21 cellular contexts compared by ENCODE assay signal in genomic region chr18:23927821-23928746, GRCh38.
DNase-seq lines count a peak whose midpoint lies in the region; ATAC-seq and TF ChIP-seq lines count a peak whose summit lies in the region.
"Had no signal": no experiment of that assay in that cellular context is flagged by ENCODE, and none has a peak within 500 bp of the region (broad histone marks: within the 10 kb centered on the region; RNA-seq: fewer than 3 reads in every experiment).

No MANE protein-coding gene starts in this region.

- no peak for DNase-seq in activated naive CD4-positive, alpha-beta T cell treated with anti-CD3 and anti-CD28 coated beads, Interleukin-2, amount 10 ng/mL, durations not matched to agents 7 days and 5 days
- DNase-seq in activated naive CD4-positive, alpha-beta T cell treated with anti-CD3 and anti-CD28 coated beads, Interleukin-2, amount 50 U/mL, for 16 hours = no peak
- DNase-seq in NCI-H146 treated with DMSO at 0.1 percent for 48 hours (lab: John Stamatoyannopoulos, UW; ENCODE audit: unreplicated experiment) (peak; percentile 77), WTC11 (ENCODE audit: low spot score) (no peak), sigmoid colon (no peak), EL (no peak), HEK293T (ENCODE audit: extremely low spot score) (no peak)
- DNase-seq: ACHN; activated CD4-positive, CD25-positive, alpha-beta regulatory T cell treated with anti-CD3 and anti-CD28 coated beads, Interleukin-2, amount 50 U/mL, for 72 hours; adrenal gland; C1 segment of cervical spinal cord; DMS153; endodermal cell; Karpas-422; lower lobe of right lung; NCI-H2029 treated with DMSO at 0.1 percent for 48 hours; NCI-H510A; psoas muscle had no signal

- peaks cover 50% of the 10 kb centered on the region for H3K4me1 Mint-ChIP-seq in activated naive CD4-positive, alpha-beta T cell treated with anti-CD3 and anti-CD28 coated beads, Interleukin-2, amount 10 ng/mL, durations not matched to agents 7 days and 5 days
- peaks cover 8% of the 10 kb centered on the region for H3K4me1 Mint-ChIP-seq in WTC11

- 73 to 78% methylated on average over 13 of the region's 13 CpGs for WGBS in sigmoid colon, 2 donors

- peaks cover 9% of the 10 kb centered on the region for H3K36me3 Mint-ChIP-seq in activated naive CD4-positive, alpha-beta T cell treated with anti-CD3 and anti-CD28 coated beads, Interleukin-2, amount 10 ng/mL, durations not matched to agents 7 days and 5 days
- H3K36me3 Mint-ChIP-seq in WTC11 = no peaks in the 10 kb centered on the region
- H3K36me3 Mint-ChIP-seq: stimulated activated memory B cell treated with anti-CD40 and anti-IgM and Interleukin-4, amounts not matched to agents 10 μg/mL and 1 μg/mL and 100 μg/mL, for 72 hours had no signal

- H3K4me3 Mint-ChIP-seq in activated naive CD4-positive, alpha-beta T cell treated with anti-CD3 and anti-CD28 coated beads, Interleukin-2, amount 10 ng/mL, durations not matched to agents 7 days and 5 days = no peak overlapping the region
- no peak overlapping the region for H3K4me3 Mint-ChIP-seq in WTC11
- H3K4me3 Mint-ChIP-seq: endodermal cell; stimulated activated memory B cell treated with anti-CD40 and anti-IgM and Interleukin-4, amounts not matched to agents 10 μg/mL and 1 μg/mL and 100 μg/mL, for 72 hours had no signal

- H3K4me3 ChIP-seq in sigmoid colon = peak overlapping the region in 3 of 4 donors; percentile 5 to 15 (median 7)
- H3K4me3 ChIP-seq: adrenal gland, coronary artery, lower lobe of right lung, psoas muscle had no signal

- TF ChIP-seq POLR2A in sigmoid colon (IDR thresholded peaks at IDR 0.05) = no peak

- intact Hi-C loops in sigmoid colon (cut with DNase I) = no loop called here

- H3K27ac Mint-ChIP-seq in activated naive CD4-positive, alpha-beta T cell treated with anti-CD3 and anti-CD28 coated beads, Interleukin-2, amount 10 ng/mL, durations not matched to agents 7 days and 5 days = peak overlapping the region; percentile 94
- H3K27ac Mint-ChIP-seq in WTC11 = peak overlapping the region; percentile 8; the same call in 1 of the 2 replicates
- H3K27ac Mint-ChIP-seq: endodermal cell; stimulated activated memory B cell treated with anti-CD40 and anti-IgM and Interleukin-4, amounts not matched to agents 10 μg/mL and 1 μg/mL and 100 μg/mL, for 72 hours had no signal

- POLR2A ChIA-PET in WTC11 (lab: Charles Lee) (no interaction called here), HEK293T (lab: Yijun Ruan, JAX) (interaction anchor here (0.6 kb wide), 1 partner anchor 10 kb away, joined by 3 read pairs; no protein-coding TSS in a partner anchor)

- H3K36me3 ChIP-seq in sigmoid colon = no peaks in the 10 kb centered on the region
- H3K36me3 ChIP-seq: adrenal gland had no signal

- CTCF ChIA-PET in activated naive CD4-positive, alpha-beta T cell treated with anti-CD3 and anti-CD28 coated beads, Interleukin-2, amount 10 ng/mL, durations not matched to agents 7 days and 5 days (lab: Charles Lee) = interaction anchor here (0.9 to 3.7 kb wide), 3 partner anchors 10 to 187 kb away, joined by 3 to 20 read pairs (median 3); no protein-coding TSS in a partner anchor
- CTCF ChIA-PET in WTC11 (lab: Charles Lee) = interaction anchor here (3.0 kb wide), 1 partner anchor 10 kb away, joined by 16 read pairs; no protein-coding TSS in a partner anchor
- CTCF ChIA-PET in HEK293T (lab: Yijun Ruan, JAX) = interaction anchor here (0.5 to 3.3 kb wide), 2 partner anchors 10 to 338 kb away, joined by 3 to 21 read pairs; no protein-coding TSS in a partner anchor

- TF ChIP-seq EP300 in sigmoid colon (IDR thresholded peaks at IDR 0.05) = no peak

- ATAC-seq in WTC11 (no peak), GM19397 (IDR thresholded peaks at IDR 0.05; ENCODE audit: unreplicated experiment) (no peak)
- ATAC-seq: lower lobe of right lung; psoas muscle; stimulated activated memory B cell treated with anti-CD40 and anti-IgM and Interleukin-4, amounts not matched to agents 10 μg/mL and 1 μg/mL and 100 μg/mL, for 72 hours had no signal

- H3K27ac ChIP-seq in sigmoid colon = peak overlapping the region in 3 of 4 donors; percentile 5 to 29 (median 19)
- H3K27ac ChIP-seq: adrenal gland, coronary artery, lower lobe of right lung, psoas muscle had no signal

- no peaks in the 10 kb centered on the region for H3K27me3 ChIP-seq in sigmoid colon
- H3K27me3 ChIP-seq: adrenal gland had no signal

- H3K9me3 ChIP-seq in sigmoid colon = no peaks in the 10 kb centered on the region
- H3K9me3 ChIP-seq: adrenal gland, lower lobe of right lung, psoas muscle had no signal

- TF ChIP-seq CTCF in WTC11 (IDR thresholded peaks at IDR 0.05) (no peak), sigmoid colon (IDR thresholded peaks at IDR 0.05) (no peak)

- H3K9me3 Mint-ChIP-seq in activated naive CD4-positive, alpha-beta T cell treated with anti-CD3 and anti-CD28 coated beads, Interleukin-2, amount 10 ng/mL, durations not matched to agents 7 days and 5 days = peaks cover 3% of the 10 kb centered on the region
- no peaks in the 10 kb centered on the region for H3K9me3 Mint-ChIP-seq in WTC11
- H3K9me3 Mint-ChIP-seq: endodermal cell; stimulated activated memory B cell treated with anti-CD40 and anti-IgM and Interleukin-4, amounts not matched to agents 10 μg/mL and 1 μg/mL and 100 μg/mL, for 72 hours had no signal

- H3K4me1 ChIP-seq in sigmoid colon = peaks cover 0 to 16% (median 11%) of the 10 kb centered on the region in 4 donors
- H3K4me1 ChIP-seq: lower lobe of right lung, psoas muscle had no signal

- no peaks in the 10 kb centered on the region for H3K27me3 Mint-ChIP-seq in activated naive CD4-positive, alpha-beta T cell treated with anti-CD3 and anti-CD28 coated beads, Interleukin-2, amount 10 ng/mL, durations not matched to agents 7 days and 5 days
- H3K27me3 Mint-ChIP-seq in WTC11 (ENCODE audit: low read depth) = no peaks in the 10 kb centered on the region
- H3K27me3 Mint-ChIP-seq: stimulated activated memory B cell treated with anti-CD40 and anti-IgM and Interleukin-4, amounts not matched to agents 10 μg/mL and 1 μg/mL and 100 μg/mL, for 72 hours had no signal

TF ChIP-seq in WTC11, 78 proteins besides CTCF, POLR2A, EP300 and RAD21:
- TF ChIP-seq IRF1 (CRISPR knock-in tag; IDR thresholded peaks at IDR 0.05) (no peak), ZNF396 (CRISPR knock-in tag; IDR thresholded peaks at IDR 0.05; ENCODE audit: borderline replicate concordance) (no peak)

TF ChIP-seq in HEK293T, 16 proteins besides CTCF, POLR2A, EP300 and RAD21:
- TF ChIP-seq FOXK2 (IDR thresholded peaks at IDR 0.05) (no peak), BHLHE40 (IDR thresholded peaks at IDR 0.05; ENCODE audit: borderline replicate concordance) (no peak), TARDBP (IDR thresholded peaks at IDR 0.05) (no peak), FOXA1 (IDR thresholded peaks at IDR 0.05) (no peak), SUZ12 (IDR thresholded peaks at IDR 0.05) (no peak), ARNT (IDR thresholded peaks at IDR 0.05) (no peak), SP1 (IDR thresholded peaks at IDR 0.05) (no peak), CTBP1 (IDR thresholded peaks at IDR 0.05; ENCODE audit: borderline replicate concordance) (no peak), ZNF384 (IDR thresholded peaks at IDR 0.05) (no peak), NFRKB (IDR thresholded peaks at IDR 0.05) (no peak), L3MBTL2 (conservative IDR thresholded peaks at IDR 0.05) (no peak), ELF4 (IDR thresholded peaks at IDR 0.05) (no peak)
